Comparison of ENCODE assay signal across 8 cellular contexts in genomic region chr12:45728625-45729232, GRCh38.
DNase-seq lines count a peak whose midpoint lies in the region; ATAC-seq and TF ChIP-seq lines count a peak whose summit lies in the region.

No MANE protein-coding gene starts in this region.

- peak overlapping the region; percentile 93 for H3K4me3 ChIP-seq in retinal pigment epithelial cell (ENCODE audit: low read length)

- ATAC-seq in GM18511 (IDR thresholded peaks at IDR 0.05; ENCODE audit: unreplicated experiment): peak; percentile 56
- peak; percentile 51 for ATAC-seq in HG03025 (IDR thresholded peaks at IDR 0.05; ENCODE audit: low FRiP score, unreplicated experiment)

- TF ChIP-seq CTCF in retinal pigment epithelial cell (conservative IDR thresholded peaks at IDR 0.05; ENCODE audit: low read depth, low read length): peak; percentile 80

- DNase-seq in 8988T: peak; percentile 63
- DNase-seq in NCI-H2029 (lab: John Stamatoyannopoulos, UW): peak; percentile 97
- peak; percentile 93 for DNase-seq in T-helper 9 cell
- DNase-seq in astrocyte of the hippocampus (ENCODE audit: low read depth, low spot score): peak; percentile 98
- DNase-seq in hypothalamus (lab: John Stamatoyannopoulos, UW): peak; percentile 57 to 97 (median 95)
- peak; percentile 84 for DNase-seq in retinal pigment epithelial cell (ENCODE audit: low read depth)

Comparison
In these comparisons a context has a peak if more than half of its experiments do, and no peak if none do; other contexts are left out.
1. Peak in every context shown above with its lines: DNase-seq, ATAC-seq and H3K4me3 ChIP-seq.